Comparison of ENCODE assay signal across 8 cellular contexts in the genomic region with DNA sequence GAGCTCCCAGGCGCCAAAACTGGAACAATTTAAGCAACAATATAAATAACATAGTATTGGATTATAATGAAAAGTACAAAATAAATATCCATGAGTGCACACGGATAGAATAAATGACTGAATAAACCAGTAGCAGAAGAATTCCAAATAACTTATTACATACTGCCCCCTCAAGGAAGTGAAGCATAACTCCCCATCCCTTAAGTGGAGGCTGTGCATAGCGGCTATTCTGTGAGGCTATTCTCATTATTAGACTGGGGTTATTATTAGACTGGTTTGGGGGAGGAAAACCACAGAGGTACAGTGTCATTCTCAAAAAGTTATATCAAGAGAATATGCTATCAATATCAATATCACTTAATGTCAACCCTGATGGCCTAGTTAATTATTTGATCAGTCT.
DNase-seq lines count a peak whose midpoint lies in the region; ATAC-seq and TF ChIP-seq lines count a peak whose summit lies in the region.
"Had no signal": no experiment of that assay in that cellular context is flagged by ENCODE, and none has a peak within 500 bp of the region (broad histone marks: within the 10 kb centered on the region; RNA-seq: fewer than 3 reads in every experiment).

No MANE protein-coding gene starts in this region.

- no peak overlapping the region for H3K4me3 Mint-ChIP-seq in progenitor cell of endocrine pancreas (ENCODE audit: low read depth)

- ATAC-seq in GM21515 (IDR thresholded peaks at IDR 0.05; ENCODE audit: unreplicated experiment) (no peak), GM21723 (IDR thresholded peaks at IDR 0.05; ENCODE audit: unreplicated experiment) (no peak)
- no peak for ATAC-seq in activated naive CD4-positive, alpha-beta T cell treated with anti-CD3 and anti-CD28 coated beads, Interleukin-2, amount 50 U/mL, for 72 hours

- no peaks in the 10 kb centered on the region for H3K36me3 Mint-ChIP-seq in progenitor cell of endocrine pancreas (ENCODE audit: insufficient read depth)
- no peaks in the 10 kb centered on the region for H3K36me3 Mint-ChIP-seq in activated naive CD4-positive, alpha-beta T cell treated with anti-CD3 and anti-CD28 coated beads, Interleukin-2, amount 50 U/mL, for 72 hours

- H3K9me3 Mint-ChIP-seq in progenitor cell of endocrine pancreas (ENCODE audit: low read depth): no peaks in the 10 kb centered on the region
- no peaks in the 10 kb centered on the region for H3K9me3 Mint-ChIP-seq in activated naive CD4-positive, alpha-beta T cell treated with anti-CD3 and anti-CD28 coated beads, Interleukin-2, amount 50 U/mL, for 72 hours

- peaks cover 42% of the 10 kb centered on the region for H3K27me3 Mint-ChIP-seq in progenitor cell of endocrine pancreas

- peak overlapping the region in 1 of 59 donors; percentile 21 for H3K4me3 ChIP-seq in dorsolateral prefrontal cortex

- H3K27me3 ChIP-seq in dorsolateral prefrontal cortex: no peaks in the 10 kb centered on the region

- peak overlapping the region in 52 of 59 donors; percentile 4 to 99 (median 96) for H3K27ac ChIP-seq in dorsolateral prefrontal cortex

- peaks cover 16% of the 10 kb centered on the region for H3K4me1 Mint-ChIP-seq in progenitor cell of endocrine pancreas (ENCODE audit: low read depth)

- in situ Hi-C loops in GM13976 (cut with MboI; ENCODE audit: low sequenced_read_pairs, unreplicated experiment): no loop called here

- TF ChIP-seq CTCF in GM13976 (IDR thresholded peaks at IDR 0.05; ENCODE audit: borderline replicate concordance, control extremely low read depth, extremely low read depth, insufficient read depth, missing control alignments) (no peak), dorsolateral prefrontal cortex (IDR thresholded peaks at IDR 0.05 in 54 of 56, conservative IDR thresholded peaks at IDR 0.05 in 2 of 56; ENCODE audit: low read depth in 1 of 56, partially characterized antibody in 56 of 56) (peak in 55 of 56 donors; percentile 41 to 76 (median 61)), progenitor cell of endocrine pancreas (IDR thresholded peaks at IDR 0.05; ENCODE audit: unreplicated experiment) (peak; percentile 17)

- peak; percentile 49 for DNase-seq in GM13976 (ENCODE audit: low spot score)
- peak; percentile 75 for DNase-seq in NOMO-1 treated with DMSO at 0.1 percent for 48 hours (lab: John Stamatoyannopoulos, UW; ENCODE audit: unreplicated experiment)
- no peak for DNase-seq in dorsolateral prefrontal cortex
- no peak for DNase-seq in progenitor cell of endocrine pancreas (ENCODE audit: low spot score, unreplicated experiment)
- DNase-seq in activated naive CD4-positive, alpha-beta T cell treated with anti-CD3 and anti-CD28 coated beads, Interleukin-2, amount 50 U/mL, for 72 hours (ENCODE audit: low spot score in 2 of 2): no peak
- DNase-seq: retina had no signal

- H3K27ac Mint-ChIP-seq in progenitor cell of endocrine pancreas: no peak overlapping the region
- no peak overlapping the region for H3K27ac Mint-ChIP-seq in activated naive CD4-positive, alpha-beta T cell treated with anti-CD3 and anti-CD28 coated beads, Interleukin-2, amount 50 U/mL, for 72 hours

- intact Hi-C loops in dorsolateral prefrontal cortex (cut with DNase I): loop anchor here (1.0 to 10.0 kb wide), 5 partner anchors 20 to 304 kb away; a partner anchor contains a TSS

Comparison
In these comparisons a context has a peak if more than half of its experiments do, and no peak if none do; other contexts are left out.
1. DNase-seq: peak in GM13976 (single experiment) and NOMO-1 treated with DMSO at 0.1 percent for 48 hours (single experiment); none in dorsolateral prefrontal cortex (0 of 10), progenitor cell of endocrine pancreas (single experiment) and activated naive CD4-positive, alpha-beta T cell treated with anti-CD3 and anti-CD28 coated beads, Interleukin-2, amount 50 U/mL, for 72 hours (0 of 2).